In genomic region chr1:8721681-8722324, GRCh38 we compare ENCODE assay signal across 30 cellular contexts.
DNase-seq lines count a peak whose midpoint lies in the region; ATAC-seq and TF ChIP-seq lines count a peak whose summit lies in the region.
"Had no signal": no experiment of that assay in that cellular context is flagged by ENCODE, and none has a peak within 500 bp of the region (broad histone marks: within the 10 kb centered on the region; RNA-seq: fewer than 3 reads in every experiment).

No MANE protein-coding gene starts in this region.

- no TSS peak for BruUV-seq in OCI-LY7 (replicated peaks; lab: Mats Ljungman, UMichigan)

- POLR2A ChIA-PET in OCI-LY7 (lab: Charles Lee), result no interaction called here

- no peak overlapping the region for H2AFZ ChIP-seq in OCI-LY7 (ENCODE audit: low read length)
- no peak overlapping the region for H2AFZ ChIP-seq in parathyroid adenoma

- DNase-seq in OCI-LY7 (ENCODE audit: low spot score), result no peak
- DNase-seq in erythroblast (lab: John Stamatoyannopoulos, UW), result peak; percentile 30 to 69
- DNase-seq in NCI-H1048 (lab: John Stamatoyannopoulos, UW), result no peak
- DNase-seq: ACHN; activated CD4-positive, alpha-beta memory T cell treated with anti-CD3 and anti-CD28 coated beads, Interleukin-2, amount 10 ng/mL, durations not matched to agents 7 days and 5 days; activated CD4-positive, alpha-beta T cell treated with anti-CD3 and anti-CD28 coated beads for 1 hour; activated CD8-positive, alpha-beta memory T cell treated with anti-CD3 and anti-CD28 coated beads, Interleukin-2, amount 50 U/mL, for 48 hours; activated naive CD4-positive, alpha-beta T cell treated with anti-CD3 and anti-CD28 coated beads, Interleukin-2, amount 50 U/mL, for 16 hours; amygdala; BE2C; brain microvascular endothelial cell; DMS 273 treated with DMSO at 0.1 percent for 48 hours; EL; left lung; mesendoderm; NCI-H1092; NCI-H187; NCI-H2171; NCI-H510A; posterior cingulate gyrus; right cardiac atrium; spleen; stimulated activated CD4-positive, alpha-beta T cell treated with anti-CD3 and anti-CD28 coated beads, Interleukin-2, amount 100 ng/mL, for 24 hours; stimulated activated naive CD8-positive, alpha-beta T cell treated with anti-CD3 and anti-CD28 coated beads, Interleukin-15, amount 100 ng/mL, for 72 hours; T-helper 17 cell had no signal

- H3K79me2 ChIP-seq in DOHH2 (ENCODE audit: control insufficient read depth, low read length) (peaks cover 73% of the 10 kb centered on the region), OCI-LY7 (ENCODE audit: insufficient read depth, low read depth, low read length) (peaks cover 46% of the 10 kb centered on the region; the same call in 1 of the 2 replicates), parathyroid adenoma (peaks cover 5% of the 10 kb centered on the region)

- no peaks in the 10 kb centered on the region for H3K27me3 ChIP-seq in DOHH2 (ENCODE audit: control insufficient read depth, low read length)
- H3K27me3 ChIP-seq in parathyroid adenoma (ENCODE audit: control insufficient read depth, insufficient read depth, low read length), result no peaks in the 10 kb centered on the region
- H3K27me3 ChIP-seq: BE2C, brain microvascular endothelial cell, left lung, spleen had no signal

- H4K20me1 ChIP-seq in DOHH2 (ENCODE audit: control insufficient read depth, insufficient read depth, low read depth, low read length) (peaks cover 9% of the 10 kb centered on the region; the same call in 1 of the 2 replicates), OCI-LY7 (ENCODE audit: insufficient read depth, low read length) (no peaks in the 10 kb centered on the region)

- H3K27ac ChIP-seq in DOHH2 (ENCODE audit: low read depth, low read length) (no peak overlapping the region), OCI-LY7 (ENCODE audit: low read depth, low read length, poor library complexity, severe bottlenecking) (no peak overlapping the region), parathyroid adenoma (peak overlapping the region; percentile 63)
- H3K27ac ChIP-seq: brain microvascular endothelial cell, left lung, spleen, thoracic aorta had no signal

- H3K9me2 ChIP-seq in DOHH2 (replicated peaks; ENCODE audit: control insufficient read depth, low read length), result no peaks in the 10 kb centered on the region
- no peaks in the 10 kb centered on the region for H3K9me2 ChIP-seq in OCI-LY7 (ENCODE audit: insufficient read depth, low read length)

- H3K36me3 ChIP-seq in DOHH2 (ENCODE audit: control insufficient read depth, low read length) (no peaks in the 10 kb centered on the region), OCI-LY7 (ENCODE audit: insufficient read depth, low read length) (no peaks in the 10 kb centered on the region; the same call in 1 of the 2 replicates), parathyroid adenoma (ENCODE audit: control insufficient read depth, insufficient read depth, low read length) (no peaks in the 10 kb centered on the region)
- H3K36me3 ChIP-seq: BE2C, brain microvascular endothelial cell, left lung, spleen, thoracic aorta had no signal

- H3K4me1 ChIP-seq in DOHH2 (ENCODE audit: control insufficient read depth, low read length), result peaks cover 47% of the 10 kb centered on the region
- H3K4me1 ChIP-seq in OCI-LY7 (ENCODE audit: insufficient read depth, low read length, poor library complexity, severe bottlenecking), result peaks cover 38% of the 10 kb centered on the region
- peaks cover 5% of the 10 kb centered on the region for H3K4me1 ChIP-seq in parathyroid adenoma

- no peak for TF ChIP-seq POLR2A in erythroblast (IDR thresholded peaks at IDR 0.05; ENCODE audit: low read length)

- CTCF ChIA-PET in OCI-LY7 (lab: Charles Lee; ENCODE audit: unreplicated experiment), result no interaction called here

- H3K4me3 ChIP-seq in DOHH2 (ENCODE audit: low read length), result no peak overlapping the region
- no peak overlapping the region for H3K4me3 ChIP-seq in OCI-LY7 (ENCODE audit: low read depth, low read length, poor library complexity, severe bottlenecking)
- no peak overlapping the region for H3K4me3 ChIP-seq in parathyroid adenoma (ENCODE audit: low read depth, low read length)
- H3K4me3 ChIP-seq: left lung, spleen, thoracic aorta had no signal

- H3K9me3 ChIP-seq in DOHH2 (ENCODE audit: control insufficient read depth, insufficient read depth, low read length) (no peaks in the 10 kb centered on the region), OCI-LY7 (ENCODE audit: low read length) (no peaks in the 10 kb centered on the region), parathyroid adenoma (ENCODE audit: control insufficient read depth, low read length) (no peaks in the 10 kb centered on the region)
- H3K9me3 ChIP-seq: BE2C, left lung, spleen, thoracic aorta had no signal

- H3K9ac ChIP-seq in parathyroid adenoma, result no peak overlapping the region

- intact Hi-C loops in OCI-LY7 (cut with micrococcal nuclease; ENCODE audit: unreplicated experiment), result loop anchor here (10.0 kb wide), 1 partner anchor 367 kb away; no protein-coding TSS in a partner anchor

- no peak for ATAC-seq in GM21529 (IDR thresholded peaks at IDR 0.05; ENCODE audit: unreplicated experiment)
- no peak for ATAC-seq in HG02610 (IDR thresholded peaks at IDR 0.05; ENCODE audit: unreplicated experiment)
- ATAC-seq: left lung; right cardiac atrium; stimulated activated naive CD8-positive, alpha-beta T cell treated with anti-CD3 and anti-CD28 coated beads, Interleukin-15, amount 100 ng/mL, for 72 hours; T-helper 17 cell had no signal

- TF ChIP-seq CTCF in DOHH2 (IDR thresholded peaks at IDR 0.05; ENCODE audit: low read depth, low read length, poor library complexity, severe bottlenecking), result no peak
- TF ChIP-seq CTCF in OCI-LY7 (conservative IDR thresholded peaks at IDR 0.05; ENCODE audit: low read length), result no peak
- no peak for TF ChIP-seq CTCF in parathyroid adenoma (IDR thresholded peaks at IDR 0.05)

- H3F3A ChIP-seq in DOHH2 (ENCODE audit: control insufficient read depth, insufficient read depth), result no peaks in the 10 kb centered on the region; the same call in 1 of the 2 replicates

- H3K4me2 ChIP-seq in DOHH2 (ENCODE audit: low read length), result peak overlapping the region; percentile 57
- H3K4me2 ChIP-seq in OCI-LY7 (ENCODE audit: low read length), result peak overlapping the region; percentile 54; the same call in 1 of the 2 replicates
- peak overlapping the region; percentile 54 for H3K4me2 ChIP-seq in parathyroid adenoma (ENCODE audit: low read length)

Comparison
In these comparisons a context has a peak if more than half of its experiments do, and no peak if none do; other contexts are left out.
1. DNase-seq: peak in erythroblast (2 of 2); none in OCI-LY7 (single experiment) and NCI-H1048 (single experiment).
2. Peak in every context shown above with its lines, with median percentiles within 50 percentile points of each other: H3K4me2 ChIP-seq.